8 cellular contexts compared by ENCODE assay signal in the genomic region with DNA sequence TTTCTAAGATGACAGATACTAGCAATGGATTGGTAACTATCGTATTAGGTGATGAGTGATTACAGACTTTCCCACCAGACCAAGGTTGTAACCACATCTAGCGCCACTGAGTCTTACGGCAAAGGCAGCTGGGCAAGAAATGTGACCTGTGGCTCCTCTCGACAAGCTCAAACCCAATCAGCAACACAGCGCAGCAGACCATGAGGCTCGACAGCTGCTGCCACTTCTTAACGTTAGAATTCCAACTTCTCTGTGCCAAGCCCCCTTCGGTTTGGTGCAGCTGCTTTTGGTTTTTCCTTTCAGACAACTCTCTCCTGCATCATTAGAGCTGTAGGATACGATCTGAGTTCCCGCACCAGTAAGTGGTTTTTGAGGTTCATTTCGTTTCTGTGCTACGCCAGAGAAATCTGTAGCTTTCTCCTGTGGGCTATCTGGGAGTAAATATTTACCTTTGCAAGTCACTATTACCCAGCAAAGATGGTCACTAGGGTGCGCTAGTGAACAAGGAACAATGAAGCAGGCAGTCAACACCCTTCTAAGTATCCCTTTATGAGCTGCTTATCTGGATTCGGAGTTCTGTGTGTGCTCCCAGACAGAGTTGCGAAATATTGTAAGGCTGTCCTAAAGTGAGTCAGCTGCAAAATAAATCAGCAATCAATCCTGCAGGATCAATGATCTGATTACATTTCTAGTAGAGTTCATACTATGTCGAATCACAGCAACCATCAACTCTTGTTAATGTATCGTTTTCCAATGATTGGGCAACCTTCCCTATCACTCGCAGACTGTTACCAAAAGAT.
DNase-seq lines count a peak whose midpoint lies in the region; ATAC-seq and TF ChIP-seq lines count a peak whose summit lies in the region.

No MANE protein-coding gene starts in this region.

- peaks cover 0 to 4% (median 0%) of the 10 kb centered on the region in 4 donors for H3K4me1 ChIP-seq in tibial artery

- H3K27ac ChIP-seq in tibial artery, result no peak overlapping the region

- H3K27me3 ChIP-seq in tibial artery, result peaks cover 0 to 11% of the 10 kb centered on the region in 2 donors

- H3K4me1 Mint-ChIP-seq in activated CD8-positive, alpha-beta memory T cell treated with anti-CD3 and anti-CD28 coated beads, Interleukin-2, amount 10 ng/mL, durations not matched to agents 7 days and 5 days, result peaks cover 4% of the 10 kb centered on the region
- peaks cover 27% of the 10 kb centered on the region for H3K4me1 Mint-ChIP-seq in nephron

- TF ChIP-seq CTCF in fibroblast of pulmonary artery (IDR thresholded peaks at IDR 0.05; ENCODE audit: low read length, missing control alignments) (peak; percentile 86), nephron (IDR thresholded peaks at IDR 0.05; ENCODE audit: unreplicated experiment in 3 of 3) (peak; percentile 54 to 64 (median 59)), tibial artery (IDR thresholded peaks at IDR 0.05) (peak; percentile 17 to 36)

- CTCF ChIA-PET in activated CD8-positive, alpha-beta memory T cell treated with anti-CD3 and anti-CD28 coated beads, Interleukin-2, amount 10 ng/mL, durations not matched to agents 7 days and 5 days (lab: Charles Lee), result interaction anchor here (0.6 to 4.3 kb wide), 27 partner anchors 9 to 604 kb away, joined by 3 to 22 read pairs (median 4); a partner anchor contains a TSS

- no peaks in the 10 kb centered on the region for H3K9me3 Mint-ChIP-seq in activated CD8-positive, alpha-beta memory T cell treated with anti-CD3 and anti-CD28 coated beads, Interleukin-2, amount 10 ng/mL, durations not matched to agents 7 days and 5 days (ENCODE audit: low read depth)
- no peaks in the 10 kb centered on the region for H3K9me3 Mint-ChIP-seq in nephron

- peak overlapping the region; percentile 20 for H3K4me3 ChIP-seq in fibroblast of pulmonary artery (replicated peaks; ENCODE audit: low read depth, low read length)
- peak overlapping the region in 1 of 2 donors; percentile 1 for H3K4me3 ChIP-seq in tibial artery

- H3K27me3 Mint-ChIP-seq in activated CD8-positive, alpha-beta memory T cell treated with anti-CD3 and anti-CD28 coated beads, Interleukin-2, amount 10 ng/mL, durations not matched to agents 7 days and 5 days, result peaks cover 16% of the 10 kb centered on the region
- peaks cover 14% of the 10 kb centered on the region for H3K27me3 Mint-ChIP-seq in nephron (ENCODE audit: low read depth)

- H3K36me3 ChIP-seq in tibial artery, result no peaks in the 10 kb centered on the region

- no peaks in the 10 kb centered on the region for H3K36me3 Mint-ChIP-seq in activated CD8-positive, alpha-beta memory T cell treated with anti-CD3 and anti-CD28 coated beads, Interleukin-2, amount 10 ng/mL, durations not matched to agents 7 days and 5 days
- H3K36me3 Mint-ChIP-seq in nephron (ENCODE audit: low read depth), result no peaks in the 10 kb centered on the region

- no peak overlapping the region for H3K27ac Mint-ChIP-seq in activated CD8-positive, alpha-beta memory T cell treated with anti-CD3 and anti-CD28 coated beads, Interleukin-2, amount 10 ng/mL, durations not matched to agents 7 days and 5 days
- peak overlapping the region; percentile 6 to 35 (median 28) for H3K27ac Mint-ChIP-seq in nephron

- ATAC-seq in GM19372 (IDR thresholded peaks at IDR 0.05; ENCODE audit: low read depth, unreplicated experiment), result peak; percentile 74
- peak; percentile 68 for ATAC-seq in HG03575 (IDR thresholded peaks at IDR 0.05; ENCODE audit: extremely low read depth, insufficient number of reproducible peaks, low FRiP score, unreplicated experiment)
- peak; percentile 78 for ATAC-seq in activated CD8-positive, alpha-beta memory T cell treated with anti-CD3 and anti-CD28 coated beads, Interleukin-2, amount 10 ng/mL, durations not matched to agents 7 days and 5 days

- DNase-seq in COR-L47 (lab: John Stamatoyannopoulos, UW) (peak; percentile 62), NCI-H69 (lab: John Stamatoyannopoulos, UW) (peak; percentile 89), fibroblast of pulmonary artery (ENCODE audit: low read depth) (peak; percentile 95), tibial artery (peak in 1 of 2 donors; percentile 85)
- DNase-seq in activated CD8-positive, alpha-beta memory T cell treated with anti-CD3 and anti-CD28 coated beads, Interleukin-2, amount 10 ng/mL, durations not matched to agents 7 days and 5 days, result peak; percentile 77

- intact Hi-C loops in tibial artery (cut with DNase I; ENCODE audit: low total_unique reads), result no loop called here

- H3K9me3 ChIP-seq in tibial artery, result no peaks in the 10 kb centered on the region

- H3K4me3 Mint-ChIP-seq in activated CD8-positive, alpha-beta memory T cell treated with anti-CD3 and anti-CD28 coated beads, Interleukin-2, amount 10 ng/mL, durations not matched to agents 7 days and 5 days, result peak overlapping the region; percentile 45
- H3K4me3 Mint-ChIP-seq in nephron, result peak overlapping the region; percentile 57 to 71 (median 63)

Comparison
In these comparisons a context has a peak if more than half of its experiments do, and no peak if none do; other contexts are left out.
1. CTCF ChIP-seq: peak in every context shown above with its lines; median percentile 86 in fibroblast of pulmonary artery; 59 in nephron; 26 in tibial artery.